ENCODE assay signal across 20 cellular contexts in genomic region chr14:38425324-38425976, GRCh38.
DNase-seq lines count a peak whose midpoint lies in the region; ATAC-seq, FAIRE-seq and TF ChIP-seq lines count a peak whose summit lies in the region.
"Had no signal": no experiment of that assay in that cellular context is flagged by ENCODE, and none has a peak within 500 bp of the region (broad histone marks: within the 10 kb centered on the region; RNA-seq: fewer than 3 reads in every experiment).

No MANE protein-coding gene starts in this region.

- H3K56ac ChIP-seq in IMR-90 (ENCODE audit: extremely low read depth, insufficient read depth, low read length) = no peak overlapping the region
- H3K56ac ChIP-seq in H1 (replicated peaks; ENCODE audit: insufficient read length, low read depth, low read length) = no peak overlapping the region

- ATAC-seq in IMR-90 (ENCODE audit: low read depth) (no peak), GM19328 (IDR thresholded peaks at IDR 0.05; ENCODE audit: unreplicated experiment) (no peak)
- ATAC-seq: CD8-positive, alpha-beta T cell had no signal

- no peak overlapping the region; the same call in 1 of the 2 replicates for H2AK5ac ChIP-seq in IMR-90 (ENCODE audit: low read depth, low read length)
- no peak overlapping the region for H2AK5ac ChIP-seq in H1 (ENCODE audit: low read depth, low read length)

- H3K4me3 ChIP-seq in IMR-90 (ENCODE audit: insufficient read depth, low read depth, low read length) = no peak overlapping the region
- no peak overlapping the region for H3K4me3 ChIP-seq in H1 (ENCODE audit: extremely low read depth in 1 of 4, insufficient read depth in 2 of 4, low read depth in 3 of 4, low read length in 4 of 4)
- H3K4me3 ChIP-seq in neural progenitor cell = no peak overlapping the region
- H3K4me3 ChIP-seq: BLaER1 had no signal

- no peaks in the 10 kb centered on the region for H3K27me3 Mint-ChIP-seq in neural progenitor cell (ENCODE audit: insufficient read depth, low read depth)
- H3K27me3 Mint-ChIP-seq: B cell; CD4-positive, CD25-positive, alpha-beta regulatory T cell had no signal

- TF ChIP-seq POLR2A in IMR-90 (IDR thresholded peaks at IDR 0.05; ENCODE audit: low read depth, low read length) = no peak
- TF ChIP-seq POLR2A in H1 (IDR thresholded peaks at IDR 0.05; ENCODE audit: control extremely low read depth in 1 of 2, low read depth in 2 of 2, low read length in 2 of 2) = no peak

- CTCF ChIA-PET in IMR-90 (lab: Yijun Ruan, JAX) = no interaction called here
- CTCF ChIA-PET in H1 (lab: Charles Lee; ENCODE audit: partially characterized antibody) = no interaction called here

- no peak overlapping the region for H4K8ac ChIP-seq in IMR-90 (ENCODE audit: low read depth in 2 of 2, low read length in 2 of 2)
- H4K8ac ChIP-seq in H1 (ENCODE audit: extremely low read depth, insufficient read depth, low read length) = no peak overlapping the region

- H2BK120ac ChIP-seq in IMR-90 (ENCODE audit: low read depth, low read length) = 0 out of 2 replicates have a peak overlapping the region, but pooled peaks have one; percentile 14
- H2BK120ac ChIP-seq in H1 (replicated peaks; ENCODE audit: low read depth, low read length) = no peak overlapping the region

- H3F3A ChIP-seq in neural progenitor cell (ENCODE audit: low read depth) = no peaks in the 10 kb centered on the region

- H2BK12ac ChIP-seq in H1 (ENCODE audit: low read depth, low read length) = no peak overlapping the region

- no peak for TF ChIP-seq EP300 in H1 (IDR thresholded peaks at IDR 0.05; ENCODE audit: borderline replicate concordance in 1 of 2, low read depth in 2 of 2, low read length in 2 of 2)

- H4K20me1 ChIP-seq in IMR-90 (ENCODE audit: insufficient read depth, low read length) = no peaks in the 10 kb centered on the region
- no peaks in the 10 kb centered on the region for H4K20me1 ChIP-seq in H1 (replicated peaks in 1 of 2; ENCODE audit: control insufficient read depth in 1 of 2, insufficient read depth in 2 of 2, low read length in 2 of 2)
- H4K20me1 ChIP-seq in neural progenitor cell (ENCODE audit: low read depth) = no peaks in the 10 kb centered on the region
- H4K20me1 ChIP-seq: BLaER1 had no signal

- no peaks in the 10 kb centered on the region for H3K9me3 ChIP-seq in IMR-90 (ENCODE audit: control insufficient read depth, insufficient read depth, low read length)
- no peaks in the 10 kb centered on the region for H3K9me3 ChIP-seq in H1 (ENCODE audit: insufficient read depth in 2 of 2, low read depth in 1 of 2, low read length in 1 of 2)
- H3K9me3 ChIP-seq in neural progenitor cell (ENCODE audit: low read depth) = no peaks in the 10 kb centered on the region

- DNase-seq in IMR-90 = no peak
- DNase-seq in H1 (ENCODE audit: low read depth in 1 of 2, low spot score in 2 of 2) = no peak
- DNase-seq in neural progenitor cell (ENCODE audit: low spot score) = no peak
- no peak for DNase-seq in GM19238 (ENCODE audit: insufficient read length, low spot score)
- no peak for DNase-seq in germinal center (ENCODE audit: low spot score)
- DNase-seq: Caco-2; CD4-positive, CD25-positive, alpha-beta regulatory T cell; CD8-positive, alpha-beta T cell; DMS153; DND-41; GOT3; H7; HCEC 1CT had no signal

- H3K23ac ChIP-seq in IMR-90 (ENCODE audit: low read depth, low read length) = no peak overlapping the region
- no peak overlapping the region for H3K23ac ChIP-seq in H1 (ENCODE audit: insufficient read length)

- H3K79me2 ChIP-seq in H1 (ENCODE audit: control insufficient read depth in 1 of 2, insufficient read depth in 2 of 2, low read length in 2 of 2) (no peaks in the 10 kb centered on the region), neural progenitor cell (ENCODE audit: low read depth) (no peaks in the 10 kb centered on the region)

- dilution Hi-C loops in IMR-90 (cut with HindIII; ENCODE audit: low sequenced_read_pairs, unreplicated experiment) = no loop called here

- no peak for FAIRE-seq in H1 (lab: Jason Lieb, UNC)
- FAIRE-seq: G401.6, GM12892, GM19239 had no signal

- H3K79me1 ChIP-seq in IMR-90 (ENCODE audit: low read depth in 1 of 2, low read length in 2 of 2) = no peaks in the 10 kb centered on the region
- no peaks in the 10 kb centered on the region for H3K79me1 ChIP-seq in H1 (ENCODE audit: low read depth, low read length)

- in situ Hi-C loops in IMR-90 (cut with MboI; ENCODE audit: low sequenced_read_pairs) = no loop called here

- H2BK5ac ChIP-seq in IMR-90 (ENCODE audit: low read depth, low read length, poor library complexity, severe bottlenecking) (no peak overlapping the region), H1 (ENCODE audit: low read depth, low read length) (no peak overlapping the region)

- TF ChIP-seq RAD21 in IMR-90 (IDR thresholded peaks at IDR 0.05; ENCODE audit: low read length) (no peak), H1 (IDR thresholded peaks at IDR 0.05 in 1 of 2, conservative IDR thresholded peaks at IDR 0.05 in 1 of 2; ENCODE audit: low read depth in 2 of 2, low read length in 2 of 2) (no peak)

- peaks cover 5% of the 10 kb centered on the region for H3K9me3 Mint-ChIP-seq in neural progenitor cell

- H3K27ac ChIP-seq in IMR-90 (ENCODE audit: insufficient read depth, low read length) (no peak overlapping the region), H1 (ENCODE audit: low read depth, low read length) (no peak overlapping the region), neural progenitor cell (no peak overlapping the region)
- H3K27ac ChIP-seq: BLaER1, C4-2B had no signal

- H4K5ac ChIP-seq in IMR-90 (ENCODE audit: low read depth, low read length) (no peak overlapping the region), H1 (ENCODE audit: insufficient read length, low read depth, low read length) (no peak overlapping the region)

- H2AFZ ChIP-seq in IMR-90 (replicated peaks; ENCODE audit: low read length, poor library complexity) (peak overlapping the region; percentile 49), H1 (ENCODE audit: low read length) (peak overlapping the region; percentile 85), neural progenitor cell (replicated peaks) (peak overlapping the region; percentile 52)

- H3K4ac ChIP-seq in IMR-90 (ENCODE audit: low read depth, low read length) (no peak overlapping the region), H1 (replicated peaks; ENCODE audit: insufficient read length, low read depth, low read length) (no peak overlapping the region)

- no peak overlapping the region for H2BK15ac ChIP-seq in IMR-90 (ENCODE audit: low read depth, low read length)
- no peak overlapping the region for H2BK15ac ChIP-seq in H1 (ENCODE audit: low read length)

- intact Hi-C loops in IMR-90 (cut with micrococcal nuclease) = no loop called here

- H2BK20ac ChIP-seq in IMR-90 (ENCODE audit: low read depth, low read length) (no peak overlapping the region), H1 (ENCODE audit: low read length) (no peak overlapping the region)

- H3K14ac ChIP-seq in IMR-90 (replicated peaks; ENCODE audit: low read depth, low read length) (0 out of 2 replicates have a peak overlapping the region, but pooled peaks have one; percentile 57), H1 (ENCODE audit: insufficient read length) (no peak overlapping the region)

- H3K4me2 ChIP-seq in IMR-90 (ENCODE audit: low read depth, low read length) (no peak overlapping the region), H1 (ENCODE audit: insufficient read depth in 1 of 2, low read depth in 2 of 2, low read length in 2 of 2) (no peak overlapping the region), neural progenitor cell (no peak overlapping the region)
- H3K4me2 ChIP-seq: BLaER1 had no signal

- H3K27ac Mint-ChIP-seq in neural progenitor cell = no peak overlapping the region
- H3K27ac Mint-ChIP-seq: B cell; CD4-positive, CD25-positive, alpha-beta regulatory T cell; CD8-positive, alpha-beta T cell had no signal

- no TSS peak for BruUV-seq in IMR-90 (replicated peaks; lab: Mats Ljungman, UMichigan)

- no peak overlapping the region for H3K4me3 Mint-ChIP-seq in neural progenitor cell
- H3K4me3 Mint-ChIP-seq: B cell; CD4-positive, CD25-positive, alpha-beta regulatory T cell; CD8-positive, alpha-beta T cell had no signal

- no peak overlapping the region for H2AK9ac ChIP-seq in IMR-90 (replicated peaks; ENCODE audit: low read depth, low read length, poor library complexity)

- no peak overlapping the region for H3K18ac ChIP-seq in IMR-90 (ENCODE audit: low read depth, low read length)
- H3K18ac ChIP-seq in H1 (ENCODE audit: extremely low read depth, low read length) = no peak overlapping the region; the same call in 1 of the 2 replicates

- H3K4me1 ChIP-seq in IMR-90 (ENCODE audit: control insufficient read depth, insufficient read depth, low read length) (no peaks in the 10 kb centered on the region), H1 (replicated peaks in 1 of 4; ENCODE audit: control insufficient read depth in 3 of 4, insufficient read depth in 4 of 4, low read length in 3 of 4) (no peaks in the 10 kb centered on the region), neural progenitor cell (no peaks in the 10 kb centered on the region)
- H3K4me1 ChIP-seq: BLaER1, Caco-2 had no signal

- H4K91ac ChIP-seq in IMR-90 (ENCODE audit: insufficient read depth, low read depth, low read length) = no peak overlapping the region
- H4K91ac ChIP-seq in H1 (replicated peaks; ENCODE audit: insufficient read length, low read length) = no peak overlapping the region

- H3K9ac ChIP-seq in IMR-90 (ENCODE audit: low read depth, low read length) (no peak overlapping the region), H1 (replicated peaks in 1 of 4; ENCODE audit: extremely low read depth in 1 of 4, low read depth in 3 of 4, low read length in 3 of 4) (no peak overlapping the region), neural progenitor cell (no peak overlapping the region)
- H3K9ac ChIP-seq: BLaER1 had no signal

- H3K36me3 ChIP-seq in IMR-90 (ENCODE audit: control insufficient read depth, insufficient read depth, low read length) (no peaks in the 10 kb centered on the region), H1 (ENCODE audit: control insufficient read depth in 2 of 4, insufficient read depth in 4 of 4, low read length in 3 of 4) (no peaks in the 10 kb centered on the region), neural progenitor cell (no peaks in the 10 kb centered on the region)
- H3K36me3 ChIP-seq: BLaER1 had no signal

- H3K36me3 Mint-ChIP-seq in neural progenitor cell = no peaks in the 10 kb centered on the region
- H3K36me3 Mint-ChIP-seq: CD4-positive, CD25-positive, alpha-beta regulatory T cell; CD8-positive, alpha-beta T cell had no signal

- H3K23me2 ChIP-seq in H1 (ENCODE audit: low read depth, low read length) = no peaks in the 10 kb centered on the region; the same call in 1 of the 2 replicates

- H3K27me3 ChIP-seq in IMR-90 (ENCODE audit: control insufficient read depth, insufficient read depth, low read length) = no peaks in the 10 kb centered on the region
- no peaks in the 10 kb centered on the region for H3K27me3 ChIP-seq in H1 (replicated peaks in 1 of 4; ENCODE audit: control insufficient read depth in 3 of 4, extremely low read depth in 1 of 4, insufficient read depth in 3 of 4, low read length in 3 of 4)
- no peaks in the 10 kb centered on the region for H3K27me3 ChIP-seq in neural progenitor cell
- H3K27me3 ChIP-seq: BLaER1 had no signal

- H3K9me1 ChIP-seq in IMR-90 (ENCODE audit: insufficient read depth, low read length) = 0 out of 2 replicates have a peak, but pooled peaks cover 4% of the 10 kb centered on the region

- POLR2A ChIA-PET in IMR-90 (lab: Charles Lee; ENCODE audit: unreplicated experiment) = no interaction called here
- POLR2A ChIA-PET in H1 (lab: Charles Lee; ENCODE audit: partially characterized antibody) = no interaction called here

- no peaks in the 10 kb centered on the region for H3K4me1 Mint-ChIP-seq in neural progenitor cell
- H3K4me1 Mint-ChIP-seq: B cell; CD4-positive, CD25-positive, alpha-beta regulatory T cell had no signal

- WGBS in IMR-90 (ENCODE audit: extremely low coverage in 2 of 2, insufficient read length in 1 of 2), 2 experiments = no CpG with 5 or more reads among the region's 5 CpGs
- WGBS in H1 (ENCODE audit: extremely low coverage in 1 of 2, insufficient coverage in 1 of 2, insufficient read length in 1 of 2, insufficient replicate concordance in 2 of 2, low coverage in 1 of 2, low lambda C conversion rate in 2 of 2, missing lambda C conversion rate in 1 of 2), 2 experiments = 91% methylated on average over 5 of the region's 5 CpGs; no CpG with 5 or more reads in 1 of the 2 experiments

- TF ChIP-seq CTCF in IMR-90 (conservative IDR thresholded peaks at IDR 0.05; ENCODE audit: low read depth, low read length) (no peak), H1 (IDR thresholded peaks at IDR 0.05; ENCODE audit: control extremely low read depth in 1 of 3, insufficient read depth in 1 of 3, low read depth in 1 of 3, low read length in 3 of 3) (no peak), neural progenitor cell (IDR thresholded peaks at IDR 0.05) (no peak)
